In genomic region chr18:57660961-57661360, GRCh38 we compare ENCODE assay signal across 14 cellular contexts. TPM values are rescaled to one million over a fixed set of nuclear protein-coding genes. Genes with fewer than 3 reads are reported as not detected.
A peak's percentile ranks its signal among the peaks of the same experiment; 100 is the strongest.
DNase-seq lines count a peak whose midpoint lies in the region; ATAC-seq and TF ChIP-seq lines count a peak whose summit lies in the region.
"Had no signal": no experiment of that assay in that cellular context is flagged by ENCODE, and none has a peak within 500 bp of the region (broad histone marks: within the 10 kb centered on the region; RNA-seq: fewer than 3 reads in every experiment).

No MANE protein-coding gene starts in this region.

- no peaks in the 10 kb centered on the region for H3K27me3 ChIP-seq in mesenchymal stem cell (ENCODE audit: control insufficient read depth in 1 of 2, insufficient read depth in 1 of 2, low read length in 2 of 2)
- H3K27me3 ChIP-seq in left lung = no peaks in the 10 kb centered on the region
- H3K27me3 ChIP-seq: sigmoid colon had no signal

- peak overlapping the region; percentile 86 for H4K8ac ChIP-seq in mesenchymal stem cell (ENCODE audit: low read length)

- POLR2A ChIA-PET in AG04449 (lab: Yijun Ruan, JAX) = no interaction called here

- no peak overlapping the region for H2AFZ ChIP-seq in mesenchymal stem cell (ENCODE audit: low read depth, low read length)

- peaks cover 19 to 68% of the 10 kb centered on the region in 2 experiments for H3K36me3 ChIP-seq in mesenchymal stem cell (ENCODE audit: control insufficient read depth in 1 of 2, insufficient read depth in 2 of 2, low read depth in 1 of 2, low read length in 2 of 2)
- peaks cover 0 to 31% of the 10 kb centered on the region in 2 donors for H3K36me3 ChIP-seq in left lung
- H3K36me3 ChIP-seq: HAP-1 had no signal

- DNase-seq in AG04449 (ENCODE audit: low read depth, low spot score) = peak; percentile 53
- peak; percentile 13 for DNase-seq in HK-2 (ENCODE audit: unreplicated experiment)
- peak; percentile 42 for DNase-seq in astrocyte of the hippocampus (ENCODE audit: low read depth, low spot score)
- DNase-seq in mesenchymal stem cell = peak; percentile 65
- no peak for DNase-seq in Right ventricle myocardium superior
- no peak for DNase-seq in left lung
- no peak for DNase-seq in NCI-H187 treated with DMSO at 0.1 percent for 48 hours (lab: John Stamatoyannopoulos, UW)
- no peak for DNase-seq in SW 1271 (lab: John Stamatoyannopoulos, UW)
- DNase-seq: activated naive CD4-positive, alpha-beta T cell treated with anti-CD3 and anti-CD28 coated beads, Interleukin-2, amount 10 ng/mL, durations not matched to agents 7 days and 5 days; NCI-H1092; NCI-H446; sigmoid colon had no signal

- no peak overlapping the region for H3K4me3 ChIP-seq in AG04449 (ENCODE audit: low read depth, low read length)
- no peak overlapping the region for H3K4me3 ChIP-seq in mesenchymal stem cell (ENCODE audit: insufficient read depth in 1 of 2, low read depth in 1 of 2, low read length in 2 of 2)
- H3K4me3 ChIP-seq in left lung = no peak overlapping the region
- H3K4me3 ChIP-seq: HAP-1, sigmoid colon had no signal

- no peak overlapping the region for H2BK120ac ChIP-seq in mesenchymal stem cell (ENCODE audit: low read depth, low read length)

- no peak overlapping the region for H3K14ac ChIP-seq in mesenchymal stem cell (ENCODE audit: low read length in 2 of 2)

- 67% methylated on average over 11 of the region's 11 CpGs for WGBS in mesenchymal stem cell

- H3K4me1 ChIP-seq in mesenchymal stem cell (ENCODE audit: control insufficient read depth, insufficient read depth, low read depth, low read length) (peaks cover 3% of the 10 kb centered on the region), left lung (peaks cover 0 to 17% of the 10 kb centered on the region in 2 donors)
- H3K4me1 ChIP-seq: HAP-1 had no signal

- intact Hi-C loops in Right ventricle myocardium superior (cut with DNase I) (no loop called here), left lung (cut with DNase I) (no loop called here)

- peak overlapping the region; percentile 44 for H3K27ac ChIP-seq in mesenchymal stem cell (ENCODE audit: low read length, poor library complexity, severe bottlenecking)
- H3K27ac ChIP-seq in left lung = no peak overlapping the region

- ATAC-seq in Right ventricle myocardium superior (ENCODE audit: poor library complexity) (no peak), left lung (no peak)
- ATAC-seq: WTC11 had no signal

- H2BK5ac ChIP-seq in mesenchymal stem cell (ENCODE audit: low read depth, low read length, poor library complexity, severe bottlenecking) = no peak overlapping the region

- H2BK15ac ChIP-seq in mesenchymal stem cell (ENCODE audit: low read depth, poor library complexity, severe bottlenecking) = no peak overlapping the region

- no peak overlapping the region for H3K4me2 ChIP-seq in mesenchymal stem cell (ENCODE audit: low read length, poor library complexity, severe bottlenecking)

- TF ChIP-seq CTCF in AG04449 (IDR thresholded peaks at IDR 0.05; ENCODE audit: insufficient read depth, low read length, missing control alignments) (no peak), left lung (IDR thresholded peaks at IDR 0.05) (no peak)

- H3K18ac ChIP-seq in mesenchymal stem cell (ENCODE audit: low read depth in 1 of 2, low read length in 2 of 2) = peak overlapping the region in 1 of 2 experiments; percentile 74

- H3K23ac ChIP-seq in mesenchymal stem cell (ENCODE audit: low read length in 2 of 2) = no peak overlapping the region

- CTCF ChIA-PET in AG04449 (lab: Yijun Ruan, JAX) = no interaction called here

- H2AK5ac ChIP-seq in mesenchymal stem cell (ENCODE audit: low read length, severe bottlenecking) = no peak overlapping the region

- H3K79me1 ChIP-seq in mesenchymal stem cell (replicated peaks; ENCODE audit: low read length, poor library complexity, severe bottlenecking) = peaks cover 10% of the 10 kb centered on the region

- H3K4ac ChIP-seq in mesenchymal stem cell (ENCODE audit: low read depth in 1 of 2, low read length in 2 of 2) = no peak overlapping the region

- peak overlapping the region in 1 of 2 experiments; percentile 79 for H2BK12ac ChIP-seq in mesenchymal stem cell (ENCODE audit: low read length in 2 of 2)

- H3K9me3 ChIP-seq in mesenchymal stem cell (ENCODE audit: control insufficient read depth, low read length) (peaks cover 1% of the 10 kb centered on the region), left lung (peaks cover 0 to 4% of the 10 kb centered on the region in 2 donors)
- H3K9me3 ChIP-seq: sigmoid colon had no signal

- H3K9ac ChIP-seq in mesenchymal stem cell (ENCODE audit: low read length) = no peak overlapping the region

- peak overlapping the region; percentile 29 for H4K91ac ChIP-seq in mesenchymal stem cell (ENCODE audit: low read length)

RNA-seq across cellular contexts. Expression of gene NARS1, which starts 39.3 kb away (rescaled TPM):
- polyA plus RNA-seq in mesenchymal stem cell (2013, experiment 1 of 2) = 119 TPM
- polyA plus RNA-seq in mesenchymal stem cell (2013, experiment 2 of 2) = 117 TPM
- total RNA-seq in Right ventricle myocardium superior = 108 TPM
- 100 to 1,000 TPM in 1 of 2 donors, 10 to 100 TPM in 1; 87.0 to 124 TPM for total RNA-seq in left lung

Comparison
In these comparisons a context has a peak if more than half of its experiments do, and no peak if none do; other contexts are left out.
1. DNase-seq: peak in AG04449 (single experiment), HK-2 (single experiment), astrocyte of the hippocampus (single experiment) and mesenchymal stem cell (single experiment); none in Right ventricle myocardium superior (single experiment), left lung (0 of 2), NCI-H187 treated with DMSO at 0.1 percent for 48 hours (single experiment) and SW 1271 (0 of 2).